ENCODE assay signal across 23 cellular contexts in the genomic region with DNA sequence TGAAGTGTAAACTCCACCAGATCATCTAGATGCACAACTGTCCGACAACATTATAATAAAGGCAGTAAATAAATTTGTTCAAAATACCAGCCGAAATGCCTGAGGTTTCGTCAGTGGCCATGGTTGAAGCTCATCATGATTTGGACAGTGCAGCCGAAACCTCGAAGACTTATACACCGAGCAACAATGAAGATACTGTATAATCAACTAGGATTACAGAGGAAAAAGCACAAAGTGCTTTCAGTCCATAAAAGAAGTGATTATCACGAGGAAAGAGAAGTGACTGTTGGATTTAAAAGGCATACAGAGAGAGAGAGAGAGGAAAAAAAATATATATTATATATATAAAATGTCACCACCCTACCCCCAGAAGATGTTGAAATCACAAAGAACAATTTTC. TPM values are rescaled to one million over a fixed set of nuclear protein-coding genes. Genes with fewer than 3 reads are reported as not detected.
"Had no signal": no experiment of that assay in that cellular context is flagged by ENCODE, and none has a peak within 500 bp of the region (broad histone marks: within the 10 kb centered on the region; RNA-seq: fewer than 3 reads in every experiment).

No MANE protein-coding gene starts in this region.

- H3K4me3 Mint-ChIP-seq: activated CD4-positive, alpha-beta T cell treated with anti-CD3 and anti-CD28 coated beads for 36 hours; activated CD4-positive, alpha-beta T cell treated with anti-CD3 and anti-CD28 coated beads, Interleukin-2, amount 10 ng/mL, durations not matched to agents 7 days and 5 days; activated CD8-positive, alpha-beta T cell treated with anti-CD3 and anti-CD28 coated beads, Interleukin-2, amount 10 ng/mL, durations not matched to agents 7 days and 5 days; activated naive CD4-positive, alpha-beta T cell treated with anti-CD3 and anti-CD28 coated beads, Interleukin-2, amount 10 ng/mL, durations not matched to agents 7 days and 5 days; activated naive CD8-positive, alpha-beta T cell; activated naive CD8-positive, alpha-beta T cell treated with anti-CD3 and anti-CD28 coated beads, Interleukin-2, amount 50 U/mL, for 24 hours; activated T-cell treated with anti-CD3 and anti-CD28 coated beads, Interleukin-2, amount 50 U/mL, for 24 hours had no signal

- H3K27me3 Mint-ChIP-seq: activated CD4-positive, alpha-beta T cell treated with anti-CD3 and anti-CD28 coated beads for 36 hours; activated CD4-positive, alpha-beta T cell treated with anti-CD3 and anti-CD28 coated beads, Interleukin-2, amount 10 ng/mL, durations not matched to agents 7 days and 5 days; activated naive CD8-positive, alpha-beta T cell; activated naive CD8-positive, alpha-beta T cell treated with anti-CD3 and anti-CD28 coated beads, Interleukin-2, amount 50 U/mL, for 24 hours; activated T-cell treated with anti-CD3 and anti-CD28 coated beads, Interleukin-2, amount 50 U/mL, for 24 hours had no signal

- ATAC-seq: activated CD4-positive, alpha-beta T cell treated with anti-CD3 and anti-CD28 coated beads for 36 hours; activated CD4-positive, CD25-positive, alpha-beta regulatory T cell treated with anti-CD3 and anti-CD28 coated beads, Interleukin-2, amount 50 U/mL, for 24 hours; activated CD8-positive, alpha-beta T cell treated with anti-CD3 and anti-CD28 coated beads, Interleukin-2, amount 10 ng/mL, durations not matched to agents 7 days and 5 days; activated naive CD8-positive, alpha-beta T cell treated with anti-CD3 and anti-CD28 coated beads, Interleukin-2, amount 50 U/mL, for 24 hours; K562; Panc1 had no signal

- H3K36me3 Mint-ChIP-seq: activated naive CD4-positive, alpha-beta T cell treated with anti-CD3 and anti-CD28 coated beads, Interleukin-2, amount 10 ng/mL, durations not matched to agents 7 days and 5 days had no signal

- H3K4me1 Mint-ChIP-seq: activated CD4-positive, alpha-beta T cell treated with anti-CD3 and anti-CD28 coated beads for 36 hours; activated CD4-positive, alpha-beta T cell treated with anti-CD3 and anti-CD28 coated beads, Interleukin-2, amount 10 ng/mL, durations not matched to agents 7 days and 5 days; activated naive CD4-positive, alpha-beta T cell treated with anti-CD3 and anti-CD28 coated beads, Interleukin-2, amount 10 ng/mL, durations not matched to agents 7 days and 5 days; activated naive CD8-positive, alpha-beta T cell treated with anti-CD3 and anti-CD28 coated beads, Interleukin-2, amount 50 U/mL, for 24 hours had no signal

- DNase-seq: activated CD4-positive, alpha-beta T cell treated with anti-CD3 and anti-CD28 coated beads for 36 hours; activated CD4-positive, alpha-beta T cell treated with anti-CD3 and anti-CD28 coated beads, Interleukin-2, amount 10 ng/mL, durations not matched to agents 7 days and 5 days; activated CD4-positive, alpha-beta T cell treated with anti-CD3 and anti-CD28 coated beads, Interleukin-2, amount 50 U/mL, for 48 hours; activated CD8-positive, alpha-beta T cell treated with anti-CD3 and anti-CD28 coated beads, Interleukin-2, amount 10 ng/mL, durations not matched to agents 7 days and 5 days; activated naive CD4-positive, alpha-beta T cell treated with anti-CD3 and anti-CD28 coated beads, Interleukin-2, amount 10 ng/mL, durations not matched to agents 7 days and 5 days; activated naive CD8-positive, alpha-beta T cell treated with anti-CD3 and anti-CD28 coated beads, Interleukin-2, amount 50 U/mL, for 24 hours; activated T-cell treated with anti-CD3 and anti-CD28 coated beads, Interleukin-2, amount 50 U/mL, for 24 hours; anterior cingulate cortex; brain microvascular endothelial cell; central memory CD4-positive, alpha-beta T cell; NCI-H1092 treated with DMSO at 0.1 percent for 48 hours; NCI-H1417; NCI-H187 treated with DMSO at 0.1 percent for 48 hours; NCI-H2081; NCI-H2171 treated with DMSO at 0.1 percent for 48 hours; NCI-H345; NCI-H524 treated with DMSO at 0.1 percent for 48 hours; SHP77 had no signal

- H3K27ac Mint-ChIP-seq: activated CD4-positive, alpha-beta T cell treated with anti-CD3 and anti-CD28 coated beads for 36 hours; activated CD4-positive, alpha-beta T cell treated with anti-CD3 and anti-CD28 coated beads, Interleukin-2, amount 10 ng/mL, durations not matched to agents 7 days and 5 days; activated CD8-positive, alpha-beta T cell treated with anti-CD3 and anti-CD28 coated beads, Interleukin-2, amount 10 ng/mL, durations not matched to agents 7 days and 5 days; activated naive CD4-positive, alpha-beta T cell treated with anti-CD3 and anti-CD28 coated beads, Interleukin-2, amount 10 ng/mL, durations not matched to agents 7 days and 5 days; activated naive CD8-positive, alpha-beta T cell; activated naive CD8-positive, alpha-beta T cell treated with anti-CD3 and anti-CD28 coated beads, Interleukin-2, amount 50 U/mL, for 24 hours; activated T-cell treated with anti-CD3 and anti-CD28 coated beads, Interleukin-2, amount 50 U/mL, for 24 hours had no signal

RNA-seq across cellular contexts. Expression of a gene that starts 52.0 kb away (rescaled TPM):
- total RNA-seq: RPMI7951 had no signal
